In the genomic region with DNA sequence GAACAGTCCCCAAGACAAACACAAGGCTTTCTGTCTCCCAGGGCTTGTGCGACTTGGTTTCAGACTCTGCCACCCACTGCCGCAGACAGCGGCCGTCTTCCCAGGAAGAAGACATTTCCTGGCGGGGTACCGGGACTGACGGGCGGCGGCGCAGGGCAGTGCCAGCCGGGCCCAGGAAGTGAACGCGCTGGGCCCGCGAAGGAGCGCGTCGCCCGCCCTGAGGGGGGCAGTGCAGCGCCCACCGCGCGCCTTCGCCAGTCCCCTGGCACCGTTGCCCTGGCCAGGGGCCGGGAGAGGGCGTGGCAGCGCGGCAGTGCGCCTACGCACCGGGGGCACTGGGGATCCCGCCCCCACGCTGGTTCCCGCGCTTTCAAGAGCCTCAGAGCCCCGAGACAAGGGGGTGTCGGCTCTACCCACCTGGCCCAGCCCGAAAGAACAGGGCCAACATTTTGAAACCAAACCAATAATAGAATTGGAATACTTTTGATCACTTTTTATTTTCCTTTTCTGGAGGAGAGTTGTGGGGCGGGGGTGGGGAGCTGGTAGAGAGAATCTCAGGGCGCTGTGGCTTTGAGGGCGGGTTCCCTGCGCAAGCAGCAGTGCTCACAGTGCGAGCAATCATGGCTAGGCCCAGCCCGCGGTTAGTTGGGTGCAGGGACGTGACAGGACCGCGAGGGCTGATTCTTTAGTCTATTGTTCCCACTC, we compare ENCODE assay signal across 8 cellular contexts. TPM values are rescaled to one million over a fixed set of nuclear protein-coding genes. Genes with fewer than 3 reads are reported as not detected.
DNase-seq lines count a peak whose midpoint lies in the region; ATAC-seq and TF ChIP-seq lines count a peak whose summit lies in the region.

No MANE protein-coding gene starts in this region.

- peak; percentile 60 for TF ChIP-seq CTCF in CD14-positive monocyte (IDR thresholded peaks at IDR 0.05)
- TF ChIP-seq CTCF in lung (IDR thresholded peaks at IDR 0.05; ENCODE audit: control extremely low read depth, extremely low read depth): peak; percentile 5

- H3K36me3 ChIP-seq in lung (ENCODE audit: control insufficient read depth in 2 of 2, insufficient read depth in 2 of 2, low read length in 2 of 2): no peaks in the 10 kb centered on the region
- H3K36me3 ChIP-seq in stomach smooth muscle (ENCODE audit: control insufficient read depth in 2 of 2, insufficient read depth in 2 of 2, low read length in 2 of 2): no peaks in the 10 kb centered on the region

- no peaks in the 10 kb centered on the region for H3K27me3 ChIP-seq in lung (ENCODE audit: control insufficient read depth, insufficient read depth)
- no peaks in the 10 kb centered on the region for H3K27me3 ChIP-seq in stomach smooth muscle (ENCODE audit: control insufficient read depth in 1 of 2, insufficient read depth in 2 of 2, low read length in 2 of 2)

- peak overlapping the region; percentile 72 to 75 for H3K9ac ChIP-seq in stomach smooth muscle (ENCODE audit: low read length in 2 of 2)

- 6 to 36% methylated on average over 15 to 49 of the region's 49 CpGs for WGBS in lung, 2 donors

- H3K4me3 ChIP-seq in lung: peak overlapping the region; percentile 15
- H3K4me3 ChIP-seq in stomach smooth muscle (ENCODE audit: low read length in 2 of 2): peak overlapping the region; percentile 67 to 70

- peak; percentile 60 for ATAC-seq in GM21447 (IDR thresholded peaks at IDR 0.05; ENCODE audit: unreplicated experiment)
- peak; percentile 89 for ATAC-seq in lung (ENCODE audit: insufficient read depth, low FRiP score)
- ATAC-seq in GM21515 (IDR thresholded peaks at IDR 0.05; ENCODE audit: unreplicated experiment): no peak

- H3K27ac Mint-ChIP-seq in CD14-positive monocyte: peak overlapping the region in 5 of 7 donors; percentile 58 to 88 (median 76)
- H3K27ac Mint-ChIP-seq in dendritic cell treated with granulocyte-macrophage colony-stimulating factor and Interleukin-4, amounts not matched to agents 40 ng/mL and 50 ng/mL, for 4 days: peak overlapping the region; percentile 75

- H3K27ac ChIP-seq in lung (ENCODE audit: low read depth in 1 of 2, low read length in 1 of 2): peak overlapping the region; percentile 48 to 86
- peak overlapping the region; percentile 74 for H3K27ac ChIP-seq in stomach smooth muscle (ENCODE audit: low read length)

- H3K4me1 Mint-ChIP-seq in CD14-positive monocyte: peaks cover 16% of the 10 kb centered on the region
- H3K4me1 Mint-ChIP-seq in dendritic cell treated with granulocyte-macrophage colony-stimulating factor and Interleukin-4, amounts not matched to agents 40 ng/mL and 50 ng/mL, for 4 days (ENCODE audit: low read depth): peaks cover 19% of the 10 kb centered on the region

- H3K4me3 Mint-ChIP-seq in CD14-positive monocyte: peak overlapping the region; percentile 77 to 86
- H3K4me3 Mint-ChIP-seq in dendritic cell treated with granulocyte-macrophage colony-stimulating factor and Interleukin-4, amounts not matched to agents 40 ng/mL and 50 ng/mL, for 4 days: peak overlapping the region; percentile 68

- H3K4me1 ChIP-seq in lung (ENCODE audit: control insufficient read depth in 2 of 2, insufficient read depth in 2 of 2, low read length in 2 of 2) (peaks cover 0 to 2% of the 10 kb centered on the region in 2 donors), stomach smooth muscle (ENCODE audit: control insufficient read depth, insufficient read depth, low read length) (peaks cover 10% of the 10 kb centered on the region)

- H3K9me3 Mint-ChIP-seq in CD14-positive monocyte: peaks cover 0 to 3% (median 0%) of the 10 kb centered on the region in 7 donors
- H3K9me3 Mint-ChIP-seq in dendritic cell treated with granulocyte-macrophage colony-stimulating factor and Interleukin-4, amounts not matched to agents 40 ng/mL and 50 ng/mL, for 4 days: no peaks in the 10 kb centered on the region

- peaks cover 0 to 11% (median 2%) of the 10 kb centered on the region in 3 donors for H3K27me3 Mint-ChIP-seq in CD14-positive monocyte (ENCODE audit: low read depth in 3 of 3)
- peaks cover 3% of the 10 kb centered on the region for H3K27me3 Mint-ChIP-seq in dendritic cell treated with granulocyte-macrophage colony-stimulating factor and Interleukin-4, amounts not matched to agents 40 ng/mL and 50 ng/mL, for 4 days

- intact Hi-C loops in CD14-positive monocyte (cut with micrococcal nuclease): loop anchor here in 1 of 2 donors (10.0 kb wide), 1 partner anchor 76 kb away; no protein-coding TSS in a partner anchor
- intact Hi-C loops in dendritic cell treated with granulocyte-macrophage colony-stimulating factor and Interleukin-4, amounts not matched to agents 40 ng/mL and 50 ng/mL, for 4 days (cut with micrococcal nuclease): no loop called here

- H3K9me3 ChIP-seq in lung (ENCODE audit: control insufficient read depth in 2 of 2, insufficient read depth in 1 of 2, low read length in 1 of 2) (no peaks in the 10 kb centered on the region), stomach smooth muscle (ENCODE audit: control insufficient read depth in 2 of 2, low read length in 2 of 2) (no peaks in the 10 kb centered on the region)

- H3K36me3 Mint-ChIP-seq in CD14-positive monocyte: peaks cover 3 to 4% of the 10 kb centered on the region in 2 donors
- H3K36me3 Mint-ChIP-seq in dendritic cell treated with granulocyte-macrophage colony-stimulating factor and Interleukin-4, amounts not matched to agents 40 ng/mL and 50 ng/mL, for 4 days (ENCODE audit: low read depth): no peaks in the 10 kb centered on the region

- DNase-seq in CD14-positive monocyte (ENCODE audit: low spot score): no peak
- peak; percentile 26 for DNase-seq in NCI-H2029 treated with DMSO at 0.1 percent for 48 hours (lab: John Stamatoyannopoulos, UW)
- DNase-seq in activated CD4-positive, alpha-beta T cell treated with anti-CD3 and anti-CD28 coated beads for 4 hours: peak; percentile 20 to 38
- peak; percentile 35 for DNase-seq in lung (ENCODE audit: low spot score)

RNA-seq across cellular contexts. Expression of a gene that starts 23.6 kb away (rescaled TPM):
- not detected for polyA plus RNA-seq in CD14-positive monocyte
- 1 to 10 TPM; 1.8 to 3.9 TPM for total RNA-seq in lung
- polyA plus RNA-seq in lung: 10 to 100 TPM in 1 of 2 donors, 1 to 10 TPM in 1; 7.5 to 10.4 TPM

Comparison
In these comparisons a context has a peak if more than half of its experiments do, and no peak if none do; other contexts are left out.
1. RNA of a gene that starts 23.6 kb away (polyA plus RNA-seq): 7.5 to 10.4 TPM in lung; not detected in CD14-positive monocyte; every median in the first group is over 4 times any median in the second.